In the genomic region with DNA sequence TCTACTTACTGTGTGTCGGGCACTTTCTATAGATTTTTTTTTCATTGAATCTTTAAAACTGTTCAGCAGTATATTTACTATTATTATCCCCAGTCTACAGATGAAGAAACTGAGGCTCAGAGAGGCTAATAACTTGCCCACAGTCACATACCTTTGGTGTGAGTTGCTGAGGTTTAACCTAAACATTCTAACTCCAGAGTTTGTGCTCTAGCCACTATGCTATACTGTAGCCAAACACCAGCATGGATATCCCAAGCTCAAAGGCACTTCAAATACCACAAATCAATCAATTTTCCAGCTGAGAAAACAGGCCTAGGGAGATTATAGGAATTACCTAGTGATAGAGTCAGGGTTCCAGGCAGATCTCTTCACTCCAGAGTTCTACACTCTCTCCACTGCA, we compare ENCODE assay signal across 25 cellular contexts. TPM values are rescaled to one million over a fixed set of nuclear protein-coding genes. Genes with fewer than 3 reads are reported as not detected.
DNase-seq lines count a peak whose midpoint lies in the region; ATAC-seq and TF ChIP-seq lines count a peak whose summit lies in the region.
"Had no signal": no experiment of that assay in that cellular context is flagged by ENCODE, and none has a peak within 500 bp of the region (broad histone marks: within the 10 kb centered on the region; RNA-seq: fewer than 3 reads in every experiment).

No MANE protein-coding gene starts in this region.

- no peak overlapping the region for H3K9ac ChIP-seq in mesenchymal stem cell (ENCODE audit: low read length)

- H3K9me3 ChIP-seq in Caco-2 = no peaks in the 10 kb centered on the region
- no peaks in the 10 kb centered on the region for H3K9me3 ChIP-seq in mesenchymal stem cell (ENCODE audit: control insufficient read depth, low read length)
- H3K9me3 ChIP-seq: prostate gland, vagina had no signal

- peak overlapping the region; percentile 25 for H3K4me2 ChIP-seq in mesenchymal stem cell (ENCODE audit: low read length, poor library complexity, severe bottlenecking)

- no peak overlapping the region for H4K8ac ChIP-seq in mesenchymal stem cell (ENCODE audit: low read length)

- H3K27ac Mint-ChIP-seq in Caco-2 (ENCODE audit: unreplicated experiment) = peak overlapping the region; percentile 10
- H3K27ac Mint-ChIP-seq: stimulated activated effector memory CD8-positive, alpha-beta T cell treated with anti-CD3 and anti-CD28 coated beads, Interleukin-12 subunit alpha, Interleukin-12 subunit beta, amount 100 ng/mL, for 72 hours; T-helper 1 cell treated with Interleukin-12 subunit alpha and Interleukin-12 subunit beta and Interleukin-4 antibody, amounts not matched to agents 30 μg/mL and 1 μg/mL, for 36 hours had no signal

- peak overlapping the region; percentile 89 for H3K27ac ChIP-seq in mesenchymal stem cell (ENCODE audit: low read length, poor library complexity, severe bottlenecking)
- H3K27ac ChIP-seq: prostate gland, SJCRH30, vagina had no signal

- DNase-seq in Caco-2 (no peak), NCI-H226 (peak; percentile 3), astrocyte of the spinal cord (ENCODE audit: low read depth, low spot score) (peak; percentile 54), mesenchymal stem cell (peak; percentile 48), iPS-NIHi11 (ENCODE audit: low spot score) (no peak), COLO829 (ENCODE audit: low spot score) (no peak)
- no peak for DNase-seq in activated CD4-positive, alpha-beta T cell treated with anti-CD3 and anti-CD28 coated beads, Interleukin-2, amount 50 U/mL, for 48 hours
- DNase-seq: activated naive CD4-positive, alpha-beta T cell treated with Interleukin-2 at 50 U/mL for 16 hours; activated T-cell treated with anti-CD3 and anti-CD28 coated beads, Interleukin-2, amount 50 U/mL, for 48 hours; aorta; CD4-positive, alpha-beta memory T cell; NCI-H1092 treated with DMSO at 0.1 percent for 48 hours; NCI-H2029; NCI-H345; stimulated activated CD4-positive, alpha-beta T cell treated with anti-CD3 and anti-CD28 coated beads, Interleukin-2, amount 100 ng/mL, for 24 hours had no signal

- peak overlapping the region; percentile 6 to 78 for H2BK12ac ChIP-seq in mesenchymal stem cell (ENCODE audit: low read length in 2 of 2)

- H3K4me3 ChIP-seq in Caco-2 (ENCODE audit: low read depth, low read length) = no peak overlapping the region
- no peak overlapping the region for H3K4me3 ChIP-seq in astrocyte of the spinal cord (ENCODE audit: low read depth, low read length)
- H3K4me3 ChIP-seq in mesenchymal stem cell (ENCODE audit: insufficient read depth in 1 of 2, low read depth in 1 of 2, low read length in 2 of 2) = no peak overlapping the region
- H3K4me3 ChIP-seq: prostate gland, SJCRH30, skin epidermis, vagina had no signal

- H4K91ac ChIP-seq in mesenchymal stem cell (ENCODE audit: low read length) = no peak overlapping the region

- peak overlapping the region; percentile 99 for H2AK5ac ChIP-seq in mesenchymal stem cell (ENCODE audit: low read length, severe bottlenecking)

- no peak overlapping the region for H2BK15ac ChIP-seq in mesenchymal stem cell (ENCODE audit: low read depth, poor library complexity, severe bottlenecking)

- H2BK5ac ChIP-seq in mesenchymal stem cell (ENCODE audit: low read depth, low read length, poor library complexity, severe bottlenecking) = peak overlapping the region; percentile 62

- H3K4me3 Mint-ChIP-seq in Caco-2 (ENCODE audit: unreplicated experiment) = no peak overlapping the region
- H3K4me3 Mint-ChIP-seq: CD4-positive, alpha-beta memory T cell; dendritic cell treated with granulocyte-macrophage colony-stimulating factor and Interleukin-4, amounts not matched to agents 40 ng/mL and 50 ng/mL, for 4 days; stimulated activated effector memory CD8-positive, alpha-beta T cell treated with anti-CD3 and anti-CD28 coated beads, Interleukin-12 subunit alpha, Interleukin-12 subunit beta, amount 100 ng/mL, for 72 hours; T-helper 1 cell treated with Interleukin-12 subunit alpha and Interleukin-12 subunit beta and Interleukin-4 antibody, amounts not matched to agents 30 μg/mL and 1 μg/mL, for 36 hours had no signal

- no peaks in the 10 kb centered on the region for H3K27me3 Mint-ChIP-seq in Caco-2 (ENCODE audit: insufficient read depth, unreplicated experiment)
- H3K27me3 Mint-ChIP-seq: CD4-positive, alpha-beta memory T cell; dendritic cell treated with granulocyte-macrophage colony-stimulating factor and Interleukin-4, amounts not matched to agents 40 ng/mL and 50 ng/mL, for 4 days had no signal

- no peak overlapping the region for H3K4ac ChIP-seq in mesenchymal stem cell (ENCODE audit: low read depth in 1 of 2, low read length in 2 of 2)

- no peak for ATAC-seq in HG03378 (IDR thresholded peaks at IDR 0.05; ENCODE audit: unreplicated experiment)
- ATAC-seq: stimulated activated effector memory CD8-positive, alpha-beta T cell treated with anti-CD3 and anti-CD28 coated beads, Interleukin-12 subunit alpha, Interleukin-12 subunit beta, amount 100 ng/mL, for 72 hours had no signal

- H3K36me3 Mint-ChIP-seq in Caco-2 (ENCODE audit: insufficient read depth, unreplicated experiment) = peaks cover 38% of the 10 kb centered on the region
- H3K36me3 Mint-ChIP-seq: CD4-positive, alpha-beta memory T cell; stimulated activated effector memory CD8-positive, alpha-beta T cell treated with anti-CD3 and anti-CD28 coated beads, Interleukin-12 subunit alpha, Interleukin-12 subunit beta, amount 100 ng/mL, for 72 hours had no signal

- no peaks in the 10 kb centered on the region for H3K79me1 ChIP-seq in mesenchymal stem cell (replicated peaks; ENCODE audit: low read length, poor library complexity, severe bottlenecking)

- no peak overlapping the region for H2BK120ac ChIP-seq in mesenchymal stem cell (ENCODE audit: low read depth, low read length)

- H3K14ac ChIP-seq in mesenchymal stem cell (ENCODE audit: low read length in 2 of 2) = no peak overlapping the region

- peaks cover 23% of the 10 kb centered on the region for H3K4me1 Mint-ChIP-seq in Caco-2 (ENCODE audit: low read depth, unreplicated experiment)
- H3K4me1 Mint-ChIP-seq: CD4-positive, alpha-beta memory T cell; stimulated activated effector memory CD8-positive, alpha-beta T cell treated with anti-CD3 and anti-CD28 coated beads, Interleukin-12 subunit alpha, Interleukin-12 subunit beta, amount 100 ng/mL, for 72 hours had no signal

- peak overlapping the region; percentile 12 to 67 for H3K18ac ChIP-seq in mesenchymal stem cell (ENCODE audit: low read depth in 1 of 2, low read length in 2 of 2)

- CTCF ChIA-PET in Caco-2 (lab: Charles Lee) = interaction anchor here (0.7 kb wide), 1 partner anchor 96 kb away, joined by 3 read pairs; no protein-coding TSS in a partner anchor

- POLR2A ChIA-PET in Caco-2 (lab: Charles Lee) = interaction anchor here (0.5 to 0.8 kb wide), 2 partner anchors 32 to 82 kb away, joined by 4 to 9 read pairs; no protein-coding TSS in a partner anchor

- in situ Hi-C loops in astrocyte of the spinal cord (cut with HindIII; ENCODE audit: low sequenced_read_pairs) = no loop called here

- intact Hi-C loops in Caco-2 (cut with micrococcal nuclease; ENCODE audit: unreplicated experiment) = no loop called here

- no peak overlapping the region for H3K23ac ChIP-seq in mesenchymal stem cell (ENCODE audit: low read length in 2 of 2)

- TF ChIP-seq CTCF in Caco-2 (IDR thresholded peaks at IDR 0.05; ENCODE audit: insufficient read depth in 1 of 2, low read depth in 1 of 2, low read length in 1 of 2, severe bottlenecking in 1 of 2, unreplicated experiment in 1 of 2) (no peak), astrocyte of the spinal cord (IDR thresholded peaks at IDR 0.05; ENCODE audit: low read depth, low read length) (no peak)

- WGBS in mesenchymal stem cell = no CpG with 5 or more reads among the region's 1 CpG

- H3K36me3 ChIP-seq in Caco-2 (ENCODE audit: control insufficient read depth, insufficient read depth, low read length) = peaks cover 4% of the 10 kb centered on the region
- no peaks in the 10 kb centered on the region for H3K36me3 ChIP-seq in mesenchymal stem cell (ENCODE audit: control insufficient read depth in 1 of 2, insufficient read depth in 2 of 2, low read depth in 1 of 2, low read length in 2 of 2)
- H3K36me3 ChIP-seq: prostate gland, SJCRH30, vagina had no signal

- H3K27me3 ChIP-seq in Caco-2 (replicated peaks; ENCODE audit: control insufficient read depth, insufficient read depth, low read length) = no peaks in the 10 kb centered on the region
- no peaks in the 10 kb centered on the region for H3K27me3 ChIP-seq in mesenchymal stem cell (ENCODE audit: control insufficient read depth in 1 of 2, insufficient read depth in 1 of 2, low read length in 2 of 2)
- H3K27me3 ChIP-seq: SJCRH30, vagina had no signal

- no peak overlapping the region for H2AFZ ChIP-seq in mesenchymal stem cell (ENCODE audit: low read depth, low read length)

- no TSS peak for BruUV-seq in Caco-2 (replicated peaks; lab: Mats Ljungman, UMichigan)

- peaks cover 20% of the 10 kb centered on the region for H3K4me1 ChIP-seq in Caco-2
- peaks cover 8% of the 10 kb centered on the region for H3K4me1 ChIP-seq in mesenchymal stem cell (ENCODE audit: control insufficient read depth, insufficient read depth, low read depth, low read length)
- H3K4me1 ChIP-seq: prostate gland, vagina had no signal

- H3K9me3 Mint-ChIP-seq in Caco-2 (ENCODE audit: unreplicated experiment) = no peaks in the 10 kb centered on the region
- H3K9me3 Mint-ChIP-seq: dendritic cell treated with granulocyte-macrophage colony-stimulating factor and Interleukin-4, amounts not matched to agents 40 ng/mL and 50 ng/mL, for 4 days; stimulated activated effector memory CD8-positive, alpha-beta T cell treated with anti-CD3 and anti-CD28 coated beads, Interleukin-12 subunit alpha, Interleukin-12 subunit beta, amount 100 ng/mL, for 72 hours had no signal

RNA-seq across cellular contexts. Expression of a gene that starts 20.5 kb away (rescaled TPM):
- total RNA-seq in Caco-2 (2022) = 5.6 and 6.7 TPM in 2 replicates
- 0.06 TPM for polyA plus RNA-seq in mesenchymal stem cell (2013, experiment 1 of 2)
- polyA plus RNA-seq in mesenchymal stem cell (2013, experiment 2 of 2) = 0.04 TPM
- total RNA-seq: activated CD8-positive, alpha-beta memory T cell treated with anti-CD3 and anti-CD28 coated beads for 36 hours; LHCN-M2; vagina had no signal
- polyA plus RNA-seq: CD4-positive, alpha-beta memory T cell had no signal

RNA-seq across cellular contexts. Expression of a gene that starts 47.2 kb away (rescaled TPM):
- total RNA-seq in Caco-2 (2022) = 4.0 and 4.9 TPM in 2 replicates
- polyA plus RNA-seq in mesenchymal stem cell (2013, experiment 1 of 2) = 1.0 TPM
- polyA plus RNA-seq in mesenchymal stem cell (2013, experiment 2 of 2) = 1.1 TPM

Comparison
In these comparisons a context has a peak if more than half of its experiments do, and no peak if none do; other contexts are left out.
1. DNase-seq: peak in NCI-H226 (single experiment), astrocyte of the spinal cord (single experiment) and mesenchymal stem cell (single experiment); none in Caco-2 (0 of 2), activated CD4-positive, alpha-beta T cell treated with anti-CD3 and anti-CD28 coated beads, Interleukin-2, amount 50 U/mL, for 48 hours (0 of 2), iPS-NIHi11 (single experiment) and COLO829 (single experiment).